Comparison of ENCODE assay signal across 1 cellular context in the genomic region with DNA sequence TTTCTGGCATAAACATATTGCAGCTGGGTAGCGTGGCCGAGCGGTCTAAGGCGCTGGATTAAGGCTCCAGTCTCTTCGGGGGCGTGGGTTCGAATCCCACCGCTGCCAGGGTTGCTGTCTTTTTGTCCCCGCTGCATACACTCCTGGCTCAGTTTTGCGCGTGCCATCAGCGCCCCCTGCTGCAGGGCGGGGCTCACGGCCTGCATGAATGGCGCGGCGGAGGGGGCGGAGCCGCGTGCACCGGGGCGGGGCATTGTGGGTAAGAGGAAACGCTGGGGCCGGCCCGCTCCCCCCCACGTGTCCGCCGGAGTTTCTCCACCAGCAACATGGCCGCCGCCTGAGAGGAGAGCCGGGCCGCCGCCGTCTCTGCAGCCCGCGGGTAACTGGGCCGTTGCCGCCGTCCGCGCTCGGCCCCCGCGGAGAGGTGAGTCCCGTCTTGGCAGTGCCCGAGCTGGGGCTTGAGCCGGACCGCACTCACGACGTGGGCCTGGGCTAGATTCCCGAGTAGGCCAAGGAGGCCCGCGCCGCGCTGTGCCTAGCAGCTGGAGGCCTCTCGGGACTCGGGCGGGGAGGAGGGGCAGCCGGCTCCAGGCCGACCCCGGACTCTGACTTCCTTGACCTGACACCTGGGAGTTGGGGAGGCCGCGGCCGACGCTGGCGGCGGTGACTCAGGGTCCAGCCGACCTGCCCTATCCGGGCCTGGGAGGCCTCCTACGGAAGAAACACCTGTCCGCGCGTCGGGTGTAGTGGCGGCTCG.
TF ChIP-seq lines count a peak whose summit lies in the region.

A gene with protein sequence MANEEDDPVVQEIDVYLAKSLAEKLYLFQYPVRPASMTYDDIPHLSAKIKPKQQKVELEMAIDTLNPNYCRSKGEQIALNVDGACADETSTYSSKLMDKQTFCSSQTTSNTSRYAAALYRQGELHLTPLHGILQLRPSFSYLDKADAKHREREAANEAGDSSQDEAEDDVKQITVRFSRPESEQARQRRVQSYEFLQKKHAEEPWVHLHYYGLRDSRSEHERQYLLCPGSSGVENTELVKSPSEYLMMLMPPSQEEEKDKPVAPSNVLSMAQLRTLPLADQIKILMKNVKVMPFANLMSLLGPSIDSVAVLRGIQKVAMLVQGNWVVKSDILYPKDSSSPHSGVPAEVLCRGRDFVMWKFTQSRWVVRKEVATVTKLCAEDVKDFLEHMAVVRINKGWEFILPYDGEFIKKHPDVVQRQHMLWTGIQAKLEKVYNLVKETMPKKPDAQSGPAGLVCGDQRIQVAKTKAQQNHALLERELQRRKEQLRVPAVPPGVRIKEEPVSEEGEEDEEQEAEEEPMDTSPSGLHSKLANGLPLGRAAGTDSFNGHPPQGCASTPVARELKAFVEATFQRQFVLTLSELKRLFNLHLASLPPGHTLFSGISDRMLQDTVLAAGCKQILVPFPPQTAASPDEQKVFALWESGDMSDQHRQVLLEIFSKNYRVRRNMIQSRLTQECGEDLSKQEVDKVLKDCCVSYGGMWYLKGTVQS (plus strand): TSS at position 296 of the 757 bp plus-strand sequence. CDS start 5,560 bp downstream, outside the sequence.

TF ChIP-seq in K562, 482 proteins besides CTCF, POLR2A, EP300 and RAD21 (continued from another document and continues in another):
- TF ChIP-seq, protein P1, sequence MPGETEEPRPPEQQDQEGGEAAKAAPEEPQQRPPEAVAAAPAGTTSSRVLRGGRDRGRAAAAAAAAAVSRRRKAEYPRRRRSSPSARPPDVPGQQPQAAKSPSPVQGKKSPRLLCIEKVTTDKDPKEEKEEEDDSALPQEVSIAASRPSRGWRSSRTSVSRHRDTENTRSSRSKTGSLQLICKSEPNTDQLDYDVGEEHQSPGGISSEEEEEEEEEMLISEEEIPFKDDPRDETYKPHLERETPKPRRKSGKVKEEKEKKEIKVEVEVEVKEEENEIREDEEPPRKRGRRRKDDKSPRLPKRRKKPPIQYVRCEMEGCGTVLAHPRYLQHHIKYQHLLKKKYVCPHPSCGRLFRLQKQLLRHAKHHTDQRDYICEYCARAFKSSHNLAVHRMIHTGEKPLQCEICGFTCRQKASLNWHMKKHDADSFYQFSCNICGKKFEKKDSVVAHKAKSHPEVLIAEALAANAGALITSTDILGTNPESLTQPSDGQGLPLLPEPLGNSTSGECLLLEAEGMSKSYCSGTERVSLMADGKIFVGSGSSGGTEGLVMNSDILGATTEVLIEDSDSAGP (CRISPR knock-in tag; IDR thresholded peaks at IDR 0.05): peak; percentile 69; the same call in 1 of the 2 replicates
- TF ChIP-seq, protein P2, sequence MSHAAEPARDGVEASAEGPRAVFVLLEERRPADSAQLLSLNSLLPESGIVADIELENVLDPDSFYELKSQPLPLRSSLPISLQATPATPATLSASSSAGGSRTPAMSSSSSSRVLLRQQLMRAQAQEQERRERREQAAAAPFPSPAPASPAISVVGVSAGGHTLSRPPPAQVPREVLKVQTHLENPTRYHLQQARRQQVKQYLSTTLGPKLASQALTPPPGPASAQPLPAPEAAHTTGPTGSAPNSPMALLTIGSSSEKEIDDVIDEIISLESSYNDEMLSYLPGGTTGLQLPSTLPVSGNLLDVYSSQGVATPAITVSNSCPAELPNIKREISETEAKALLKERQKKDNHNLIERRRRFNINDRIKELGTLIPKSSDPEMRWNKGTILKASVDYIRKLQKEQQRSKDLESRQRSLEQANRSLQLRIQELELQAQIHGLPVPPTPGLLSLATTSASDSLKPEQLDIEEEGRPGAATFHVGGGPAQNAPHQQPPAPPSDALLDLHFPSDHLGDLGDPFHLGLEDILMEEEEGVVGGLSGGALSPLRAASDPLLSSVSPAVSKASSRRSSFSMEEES (CRISPR knock-in tag; IDR thresholded peaks at IDR 0.05): no peak
- no peak for TF ChIP-seq ZFP1 (CRISPR knock-in tag; IDR thresholded peaks at IDR 0.05)
- TF ChIP-seq TARDBP (IDR thresholded peaks at IDR 0.05): no peak; the same call in 1 of the 2 replicates
- TF ChIP-seq ZNF408 (CRISPR knock-in tag; IDR thresholded peaks at IDR 0.05; ENCODE audit: low read depth): no peak
- TF ChIP-seq, protein P3, sequence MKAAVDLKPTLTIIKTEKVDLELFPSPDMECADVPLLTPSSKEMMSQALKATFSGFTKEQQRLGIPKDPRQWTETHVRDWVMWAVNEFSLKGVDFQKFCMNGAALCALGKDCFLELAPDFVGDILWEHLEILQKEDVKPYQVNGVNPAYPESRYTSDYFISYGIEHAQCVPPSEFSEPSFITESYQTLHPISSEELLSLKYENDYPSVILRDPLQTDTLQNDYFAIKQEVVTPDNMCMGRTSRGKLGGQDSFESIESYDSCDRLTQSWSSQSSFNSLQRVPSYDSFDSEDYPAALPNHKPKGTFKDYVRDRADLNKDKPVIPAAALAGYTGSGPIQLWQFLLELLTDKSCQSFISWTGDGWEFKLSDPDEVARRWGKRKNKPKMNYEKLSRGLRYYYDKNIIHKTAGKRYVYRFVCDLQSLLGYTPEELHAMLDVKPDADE (conservative IDR thresholded peaks at IDR 0.05; ENCODE audit: control insufficient read depth, low read depth, low read length): peak; percentile 96
- TF ChIP-seq ZNF143 (CRISPR knock-in tag; IDR thresholded peaks at IDR 0.05): peak; percentile 80
- TF ChIP-seq ZNF12 (CRISPR knock-in tag; IDR thresholded peaks at IDR 0.05): no peak
- TF ChIP-seq PTTG1 (tag; IDR thresholded peaks at IDR 0.05; ENCODE audit: low read depth): no peak
- TF ChIP-seq TEAD2 (tag; IDR thresholded peaks at IDR 0.05): no peak
- no peak for TF ChIP-seq SREBF2 (CRISPR knock-in tag; IDR thresholded peaks at IDR 0.05)
- TF ChIP-seq, protein P4, sequence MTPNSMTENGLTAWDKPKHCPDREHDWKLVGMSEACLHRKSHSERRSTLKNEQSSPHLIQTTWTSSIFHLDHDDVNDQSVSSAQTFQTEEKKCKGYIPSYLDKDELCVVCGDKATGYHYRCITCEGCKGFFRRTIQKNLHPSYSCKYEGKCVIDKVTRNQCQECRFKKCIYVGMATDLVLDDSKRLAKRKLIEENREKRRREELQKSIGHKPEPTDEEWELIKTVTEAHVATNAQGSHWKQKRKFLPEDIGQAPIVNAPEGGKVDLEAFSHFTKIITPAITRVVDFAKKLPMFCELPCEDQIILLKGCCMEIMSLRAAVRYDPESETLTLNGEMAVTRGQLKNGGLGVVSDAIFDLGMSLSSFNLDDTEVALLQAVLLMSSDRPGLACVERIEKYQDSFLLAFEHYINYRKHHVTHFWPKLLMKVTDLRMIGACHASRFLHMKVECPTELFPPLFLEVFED (CRISPR knock-in tag; conservative IDR thresholded peaks at IDR 0.05): 0 out of 2 replicates have a peak, but pooled peaks have one; percentile 50
- TF ChIP-seq ZZZ3 (IDR thresholded peaks at IDR 0.05): no peak
- TF ChIP-seq MCM2 (IDR thresholded peaks at IDR 0.05; ENCODE audit: low read depth): no peak
- TF ChIP-seq ZNF134 (CRISPR knock-in tag; conservative IDR thresholded peaks at IDR 0.05): no peak
- TF ChIP-seq BMI1 (IDR thresholded peaks at IDR 0.05; ENCODE audit: low read length): no peak
- TF ChIP-seq EWSR1 (IDR thresholded peaks at IDR 0.05; ENCODE audit: borderline replicate concordance, low read depth, partially characterized antibody): no peak
- TF ChIP-seq, protein P5, sequence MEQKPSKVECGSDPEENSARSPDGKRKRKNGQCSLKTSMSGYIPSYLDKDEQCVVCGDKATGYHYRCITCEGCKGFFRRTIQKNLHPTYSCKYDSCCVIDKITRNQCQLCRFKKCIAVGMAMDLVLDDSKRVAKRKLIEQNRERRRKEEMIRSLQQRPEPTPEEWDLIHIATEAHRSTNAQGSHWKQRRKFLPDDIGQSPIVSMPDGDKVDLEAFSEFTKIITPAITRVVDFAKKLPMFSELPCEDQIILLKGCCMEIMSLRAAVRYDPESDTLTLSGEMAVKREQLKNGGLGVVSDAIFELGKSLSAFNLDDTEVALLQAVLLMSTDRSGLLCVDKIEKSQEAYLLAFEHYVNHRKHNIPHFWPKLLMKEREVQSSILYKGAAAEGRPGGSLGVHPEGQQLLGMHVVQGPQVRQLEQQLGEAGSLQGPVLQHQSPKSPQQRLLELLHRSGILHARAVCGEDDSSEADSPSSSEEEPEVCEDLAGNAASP (IDR thresholded peaks at IDR 0.05): no peak
- no peak for TF ChIP-seq HDGF (IDR thresholded peaks at IDR 0.05)
- peak; percentile 96 for TF ChIP-seq FIP1L1 (IDR thresholded peaks at IDR 0.05; ENCODE audit: low read depth, low read length, poor library complexity, severe bottlenecking)
- TF ChIP-seq TBP (optimal IDR thresholded peaks at IDR 0.05; ENCODE audit: low read depth, low read length): peak; percentile 100
- no peak for TF ChIP-seq XRCC3 (IDR thresholded peaks at IDR 0.05)
- no peak for TF ChIP-seq ZNF551 (CRISPR knock-in tag; IDR thresholded peaks at IDR 0.05)
- TF ChIP-seq TCFL5 (CRISPR knock-in tag; conservative IDR thresholded peaks at IDR 0.05): no peak
- TF ChIP-seq OTX1 (CRISPR knock-in tag; IDR thresholded peaks at IDR 0.05): no peak; the same call in 1 of the 2 replicates
- TF ChIP-seq ATF7 (IDR thresholded peaks at IDR 0.05): peak; percentile 85
- no peak for TF ChIP-seq HOXB6 (CRISPR knock-in tag; IDR thresholded peaks at IDR 0.05; ENCODE audit: borderline replicate concordance)
- TF ChIP-seq SUPT5H (IDR thresholded peaks at IDR 0.05): peak; percentile 78
- TF ChIP-seq, protein P6, sequence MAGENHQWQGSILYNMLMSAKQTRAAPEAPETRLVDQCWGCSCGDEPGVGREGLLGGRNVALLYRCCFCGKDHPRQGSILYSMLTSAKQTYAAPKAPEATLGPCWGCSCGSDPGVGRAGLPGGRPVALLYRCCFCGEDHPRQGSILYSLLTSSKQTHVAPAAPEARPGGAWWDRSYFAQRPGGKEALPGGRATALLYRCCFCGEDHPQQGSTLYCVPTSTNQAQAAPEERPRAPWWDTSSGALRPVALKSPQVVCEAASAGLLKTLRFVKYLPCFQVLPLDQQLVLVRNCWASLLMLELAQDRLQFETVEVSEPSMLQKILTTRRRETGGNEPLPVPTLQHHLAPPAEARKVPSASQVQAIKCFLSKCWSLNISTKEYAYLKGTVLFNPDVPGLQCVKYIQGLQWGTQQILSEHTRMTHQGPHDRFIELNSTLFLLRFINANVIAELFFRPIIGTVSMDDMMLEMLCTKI (IDR thresholded peaks at IDR 0.05; ENCODE audit: partially characterized antibody): no peak
- TF ChIP-seq U2AF2 (optimal IDR thresholded peaks at IDR 0.05; ENCODE audit: low read depth, low read length): no peak
- no peak for TF ChIP-seq NFIX (CRISPR knock-in tag; IDR thresholded peaks at IDR 0.05; ENCODE audit: low read depth)
- TF ChIP-seq, protein P7, sequence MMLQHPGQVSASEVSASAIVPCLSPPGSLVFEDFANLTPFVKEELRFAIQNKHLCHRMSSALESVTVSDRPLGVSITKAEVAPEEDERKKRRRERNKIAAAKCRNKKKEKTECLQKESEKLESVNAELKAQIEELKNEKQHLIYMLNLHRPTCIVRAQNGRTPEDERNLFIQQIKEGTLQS (IDR thresholded peaks at IDR 0.05): no peak
- TF ChIP-seq, protein P7 (CRISPR knock-in tag; conservative IDR thresholded peaks at IDR 0.05): peak; percentile 78
- no peak for TF ChIP-seq SLC30A9 (CRISPR knock-in tag; IDR thresholded peaks at IDR 0.05)
- no peak for TF ChIP-seq KLF10 (CRISPR knock-in tag; IDR thresholded peaks at IDR 0.05)
- TF ChIP-seq POLR2H (tag; IDR thresholded peaks at IDR 0.05; ENCODE audit: low read depth): peak; percentile 100
- TF ChIP-seq, protein P8, sequence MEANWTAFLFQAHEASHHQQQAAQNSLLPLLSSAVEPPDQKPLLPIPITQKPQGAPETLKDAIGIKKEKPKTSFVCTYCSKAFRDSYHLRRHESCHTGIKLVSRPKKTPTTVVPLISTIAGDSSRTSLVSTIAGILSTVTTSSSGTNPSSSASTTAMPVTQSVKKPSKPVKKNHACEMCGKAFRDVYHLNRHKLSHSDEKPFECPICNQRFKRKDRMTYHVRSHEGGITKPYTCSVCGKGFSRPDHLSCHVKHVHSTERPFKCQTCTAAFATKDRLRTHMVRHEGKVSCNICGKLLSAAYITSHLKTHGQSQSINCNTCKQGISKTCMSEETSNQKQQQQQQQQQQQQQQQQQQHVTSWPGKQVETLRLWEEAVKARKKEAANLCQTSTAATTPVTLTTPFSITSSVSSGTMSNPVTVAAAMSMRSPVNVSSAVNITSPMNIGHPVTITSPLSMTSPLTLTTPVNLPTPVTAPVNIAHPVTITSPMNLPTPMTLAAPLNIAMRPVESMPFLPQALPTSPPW (CRISPR knock-in tag; IDR thresholded peaks at IDR 0.05): peak; percentile 88
- TF ChIP-seq, protein P9, sequence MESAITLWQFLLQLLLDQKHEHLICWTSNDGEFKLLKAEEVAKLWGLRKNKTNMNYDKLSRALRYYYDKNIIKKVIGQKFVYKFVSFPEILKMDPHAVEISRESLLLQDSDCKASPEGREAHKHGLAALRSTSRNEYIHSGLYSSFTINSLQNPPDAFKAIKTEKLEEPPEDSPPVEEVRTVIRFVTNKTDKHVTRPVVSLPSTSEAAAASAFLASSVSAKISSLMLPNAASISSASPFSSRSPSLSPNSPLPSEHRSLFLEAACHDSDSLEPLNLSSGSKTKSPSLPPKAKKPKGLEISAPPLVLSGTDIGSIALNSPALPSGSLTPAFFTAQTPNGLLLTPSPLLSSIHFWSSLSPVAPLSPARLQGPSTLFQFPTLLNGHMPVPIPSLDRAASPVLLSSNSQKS (CRISPR knock-in tag; IDR thresholded peaks at IDR 0.05): no peak
